Comparison of ENCODE assay signal across 1 cellular context in the genomic region with DNA sequence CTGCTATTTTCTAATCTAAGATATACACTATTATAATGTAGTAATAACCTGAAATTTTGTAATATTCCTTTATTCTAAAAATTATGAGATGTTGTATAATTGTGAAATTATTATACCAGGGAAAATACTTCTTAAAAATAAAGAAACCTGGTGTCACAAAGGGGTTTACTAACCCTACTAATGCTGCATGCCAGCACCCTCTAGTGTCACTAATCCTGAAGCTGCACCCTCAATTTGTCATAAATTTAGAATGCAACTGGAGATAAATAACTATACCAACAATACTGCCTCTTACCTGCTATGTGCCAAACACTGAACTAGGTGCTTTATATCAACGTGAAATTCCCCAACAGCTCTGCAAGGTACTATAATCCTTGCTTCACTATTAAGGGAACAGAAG.
TF ChIP-seq lines count a peak whose summit lies in the region.

No MANE protein-coding gene starts in this region.

TF ChIP-seq in GM23338, 12 proteins besides CTCF, POLR2A, EP300 and RAD21 (continued from another document):
- TF ChIP-seq, protein P1, sequence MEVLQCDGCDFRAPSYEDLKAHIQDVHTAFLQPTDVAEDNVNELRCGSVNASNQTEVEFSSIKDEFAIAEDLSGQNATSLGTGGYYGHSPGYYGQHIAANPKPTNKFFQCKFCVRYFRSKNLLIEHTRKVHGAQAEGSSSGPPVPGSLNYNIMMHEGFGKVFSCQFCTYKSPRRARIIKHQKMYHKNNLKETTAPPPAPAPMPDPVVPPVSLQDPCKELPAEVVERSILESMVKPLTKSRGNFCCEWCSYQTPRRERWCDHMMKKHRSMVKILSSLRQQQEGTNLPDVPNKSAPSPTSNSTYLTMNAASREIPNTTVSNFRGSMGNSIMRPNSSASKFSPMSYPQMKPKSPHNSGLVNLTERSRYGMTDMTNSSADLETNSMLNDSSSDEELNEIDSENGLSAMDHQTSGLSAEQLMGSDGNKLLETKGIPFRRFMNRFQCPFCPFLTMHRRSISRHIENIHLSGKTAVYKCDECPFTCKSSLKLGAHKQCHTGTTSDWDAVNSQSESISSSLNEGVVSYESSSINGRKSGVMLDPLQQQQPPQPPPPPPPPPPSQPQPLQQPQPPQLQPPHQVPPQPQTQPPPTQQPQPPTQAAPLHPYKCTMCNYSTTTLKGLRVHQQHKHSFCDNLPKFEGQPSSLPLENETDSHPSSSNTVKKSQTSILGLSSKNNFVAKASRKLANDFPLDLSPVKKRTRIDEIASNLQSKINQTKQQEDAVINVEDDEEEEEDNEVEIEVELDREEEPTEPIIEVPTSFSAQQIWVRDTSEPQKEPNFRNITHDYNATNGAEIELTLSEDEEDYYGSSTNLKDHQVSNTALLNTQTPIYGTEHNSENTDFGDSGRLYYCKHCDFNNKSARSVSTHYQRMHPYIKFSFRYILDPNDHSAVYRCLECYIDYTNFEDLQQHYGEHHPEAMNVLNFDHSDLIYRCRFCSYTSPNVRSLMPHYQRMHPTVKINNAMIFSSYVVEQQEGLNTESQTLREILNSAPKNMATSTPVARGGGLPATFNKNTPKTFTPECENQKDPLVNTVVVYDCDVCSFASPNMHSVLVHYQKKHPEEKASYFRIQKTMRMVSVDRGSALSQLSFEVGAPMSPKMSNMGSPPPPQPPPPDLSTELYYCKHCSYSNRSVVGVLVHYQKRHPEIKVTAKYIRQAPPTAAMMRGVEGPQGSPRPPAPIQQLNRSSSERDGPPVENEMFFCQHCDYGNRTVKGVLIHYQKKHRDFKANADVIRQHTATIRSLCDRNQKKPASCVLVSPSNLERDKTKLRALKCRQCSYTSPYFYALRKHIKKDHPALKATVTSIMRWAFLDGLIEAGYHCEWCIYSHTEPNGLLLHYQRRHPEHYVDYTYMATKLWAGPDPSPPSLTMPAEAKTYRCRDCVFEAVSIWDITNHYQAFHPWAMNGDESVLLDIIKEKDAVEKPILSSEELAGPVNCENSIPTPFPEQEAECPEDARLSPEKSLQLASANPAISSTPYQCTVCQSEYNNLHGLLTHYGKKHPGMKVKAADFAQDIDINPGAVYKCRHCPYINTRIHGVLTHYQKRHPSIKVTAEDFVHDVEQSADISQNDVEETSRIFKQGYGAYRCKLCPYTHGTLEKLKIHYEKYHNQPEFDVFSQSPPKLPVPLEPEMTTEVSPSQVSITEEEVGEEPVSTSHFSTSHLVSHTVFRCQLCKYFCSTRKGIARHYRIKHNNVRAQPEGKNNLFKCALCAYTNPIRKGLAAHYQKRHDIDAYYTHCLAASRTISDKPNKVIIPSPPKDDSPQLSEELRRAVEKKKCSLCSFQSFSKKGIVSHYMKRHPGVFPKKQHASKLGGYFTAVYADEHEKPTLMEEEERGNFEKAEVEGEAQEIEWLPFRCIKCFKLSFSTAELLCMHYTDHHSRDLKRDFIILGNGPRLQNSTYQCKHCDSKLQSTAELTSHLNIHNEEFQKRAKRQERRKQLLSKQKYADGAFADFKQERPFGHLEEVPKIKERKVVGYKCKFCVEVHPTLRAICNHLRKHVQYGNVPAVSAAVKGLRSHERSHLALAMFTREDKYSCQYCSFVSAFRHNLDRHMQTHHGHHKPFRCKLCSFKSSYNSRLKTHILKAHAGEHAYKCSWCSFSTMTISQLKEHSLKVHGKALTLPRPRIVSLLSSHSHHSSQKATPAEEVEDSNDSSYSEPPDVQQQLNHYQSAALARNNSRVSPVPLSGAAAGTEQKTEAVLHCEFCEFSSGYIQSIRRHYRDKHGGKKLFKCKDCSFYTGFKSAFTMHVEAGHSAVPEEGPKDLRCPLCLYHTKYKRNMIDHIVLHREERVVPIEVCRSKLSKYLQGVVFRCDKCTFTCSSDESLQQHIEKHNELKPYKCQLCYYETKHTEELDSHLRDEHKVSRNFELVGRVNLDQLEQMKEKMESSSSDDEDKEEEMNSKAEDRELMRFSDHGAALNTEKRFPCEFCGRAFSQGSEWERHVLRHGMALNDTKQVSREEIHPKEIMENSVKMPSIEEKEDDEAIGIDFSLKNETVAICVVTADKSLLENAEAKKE (CRISPR knock-in tag; IDR thresholded peaks at IDR 0.05): no peak
- TF ChIP-seq EZH2 (IDR thresholded peaks at IDR 0.05; ENCODE audit: low read depth, unreplicated experiment) (no peak), ZNF331 (CRISPR knock-in tag; IDR thresholded peaks at IDR 0.05; ENCODE audit: low read depth) (no peak)
- TF ChIP-seq, protein P2, sequence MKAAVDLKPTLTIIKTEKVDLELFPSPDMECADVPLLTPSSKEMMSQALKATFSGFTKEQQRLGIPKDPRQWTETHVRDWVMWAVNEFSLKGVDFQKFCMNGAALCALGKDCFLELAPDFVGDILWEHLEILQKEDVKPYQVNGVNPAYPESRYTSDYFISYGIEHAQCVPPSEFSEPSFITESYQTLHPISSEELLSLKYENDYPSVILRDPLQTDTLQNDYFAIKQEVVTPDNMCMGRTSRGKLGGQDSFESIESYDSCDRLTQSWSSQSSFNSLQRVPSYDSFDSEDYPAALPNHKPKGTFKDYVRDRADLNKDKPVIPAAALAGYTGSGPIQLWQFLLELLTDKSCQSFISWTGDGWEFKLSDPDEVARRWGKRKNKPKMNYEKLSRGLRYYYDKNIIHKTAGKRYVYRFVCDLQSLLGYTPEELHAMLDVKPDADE (IDR thresholded peaks at IDR 0.05): no peak
TF ChIP-seq in GM23338: peak in this region for 0.
